8 cellular contexts compared by ENCODE assay signal in the genomic region with DNA sequence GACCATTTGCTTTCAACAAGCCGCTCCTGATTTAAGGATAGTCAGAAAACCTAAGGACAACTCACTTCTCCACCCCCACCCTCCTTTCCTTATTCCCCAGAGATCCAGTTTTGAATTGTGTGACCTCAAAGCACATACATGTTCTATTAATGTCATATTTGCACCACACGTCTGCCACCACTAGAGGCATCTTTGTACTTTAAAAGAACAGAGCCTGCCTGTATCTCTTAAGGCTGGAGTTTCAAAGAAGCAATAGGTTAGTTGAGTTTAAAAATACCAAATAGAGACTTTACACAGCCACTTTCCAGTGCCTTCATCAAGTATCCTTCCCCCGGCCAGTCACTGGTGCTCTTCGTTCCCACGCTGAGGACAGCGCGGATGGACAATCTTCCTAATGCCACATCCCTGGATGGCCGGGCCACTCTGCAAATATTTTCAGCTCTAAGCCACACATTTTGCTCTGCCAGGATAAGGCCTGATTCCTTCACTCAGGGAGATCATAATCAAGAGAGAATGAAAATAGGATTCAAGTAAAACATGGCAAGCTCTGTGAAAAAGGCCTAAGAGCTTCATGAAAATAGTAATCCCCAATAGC.
DNase-seq lines count a peak whose midpoint lies in the region; ATAC-seq and TF ChIP-seq lines count a peak whose summit lies in the region.

No MANE protein-coding gene starts in this region.

- ATAC-seq in Right ventricle myocardium superior (ENCODE audit: poor library complexity) = peak; percentile 62
- no peak for ATAC-seq in left ventricle myocardium superior
- peak; percentile 79 for ATAC-seq in HG02678 (IDR thresholded peaks at IDR 0.05; ENCODE audit: unreplicated experiment)
- ATAC-seq in sciatic nerve = no peak

- TF ChIP-seq CTCF in fibroblast of the aortic adventitia (IDR thresholded peaks at IDR 0.05; ENCODE audit: insufficient read depth, low read length) = peak; percentile 57

- intact Hi-C loops in Right ventricle myocardium superior (cut with DNase I) (no loop called here), left ventricle myocardium superior (cut with micrococcal nuclease) (no loop called here), sciatic nerve (cut with DNase I) (no loop called here)

- H3K4me3 ChIP-seq in fibroblast of the aortic adventitia (ENCODE audit: low read depth, low read length) = no peak overlapping the region

- DNase-seq in Right ventricle myocardium superior (no peak), left ventricle myocardium superior (no peak), NCI-H82 treated with DMSO at 0.1 percent for 48 hours (lab: John Stamatoyannopoulos, UW; ENCODE audit: unreplicated experiment) (peak; percentile 9), fibroblast of the aortic adventitia (ENCODE audit: low read depth) (peak; percentile 32), sciatic nerve (ENCODE audit: low spot score) (no peak), GM19238 (ENCODE audit: insufficient read length, low spot score) (no peak)
- no peak for DNase-seq in stimulated activated CD4-positive, alpha-beta T cell treated with anti-CD3 and anti-CD28 coated beads, Interleukin-4, amount 100 ng/mL, for 1 hour

Comparison
In these comparisons a context has a peak if more than half of its experiments do, and no peak if none do; other contexts are left out.
1. ATAC-seq: peak in Right ventricle myocardium superior (single experiment) and HG02678 (single experiment); none in left ventricle myocardium superior (single experiment) and sciatic nerve (single experiment).
2. DNase-seq: peak in NCI-H82 treated with DMSO at 0.1 percent for 48 hours (single experiment) and fibroblast of the aortic adventitia (single experiment); none in Right ventricle myocardium superior (single experiment), left ventricle myocardium superior (single experiment), sciatic nerve (single experiment), stimulated activated CD4-positive, alpha-beta T cell treated with anti-CD3 and anti-CD28 coated beads, Interleukin-4, amount 100 ng/mL, for 1 hour (single experiment) and GM19238 (single experiment).